Comparison of ENCODE assay signal across 13 cellular contexts in genomic region chr17:60652484-60653247, GRCh38. TPM values are rescaled to one million over a fixed set of nuclear protein-coding genes. Genes with fewer than 3 reads are reported as not detected.
DNase-seq lines count a peak whose midpoint lies in the region; ATAC-seq, FAIRE-seq and TF ChIP-seq lines count a peak whose summit lies in the region.
"Had no signal": no experiment of that assay in that cellular context is flagged by ENCODE, and none has a peak within 500 bp of the region (broad histone marks: within the 10 kb centered on the region; RNA-seq: fewer than 3 reads in every experiment).

No MANE protein-coding gene starts in this region.

- H3K79me2 ChIP-seq in K562 (ENCODE audit: control insufficient read depth, insufficient read depth, low read length), result peaks cover 16% of the 10 kb centered on the region

- no peak overlapping the region for H3K9ac ChIP-seq in K562 (ENCODE audit: insufficient read depth in 1 of 2, low read depth in 2 of 2, low read length in 2 of 2)

- no peak for TF ChIP-seq POLR2A in K562 (conservative IDR thresholded peaks at IDR 0.05)

- no peak for DNase-seq in K562 (ENCODE audit: extremely low read depth in 1 of 4, low spot score in 3 of 4)
- DNase-seq in ascending aorta (ENCODE audit: low spot score in 2 of 2), result no peak
- DNase-seq in Right ventricle myocardium superior, result no peak
- no peak for DNase-seq in frontal cortex (ENCODE audit: low spot score in 2 of 2)
- no peak for DNase-seq in KG1 (lab: John Stamatoyannopoulos, UW)
- DNase-seq: activated CD8-positive, alpha-beta memory T cell treated with anti-CD3 and anti-CD28 coated beads, Interleukin-2, amount 50 U/mL, for 48 hours; dermis blood vessel endothelial cell; immature natural killer cell had no signal

- no peaks in the 10 kb centered on the region for H3K9me1 ChIP-seq in K562 (ENCODE audit: control insufficient read depth, insufficient read depth, low read length)

- TF ChIP-seq CTCF in K562 (IDR thresholded peaks at IDR 0.05 in 2 of 3, conservative IDR thresholded peaks at IDR 0.05 in 1 of 3; ENCODE audit: insufficient read depth in 2 of 3, low read depth in 1 of 3, low read length in 3 of 3) (no peak), ascending aorta (IDR thresholded peaks at IDR 0.05) (no peak)

- H3K4me1 ChIP-seq in K562 (replicated peaks in 1 of 2; ENCODE audit: control insufficient read depth in 2 of 2, insufficient read depth in 2 of 2, low read length in 2 of 2), result no peaks in the 10 kb centered on the region
- no peaks in the 10 kb centered on the region for H3K4me1 ChIP-seq in ascending aorta

- H3K27ac ChIP-seq in K562 (ENCODE audit: extremely low read depth, low read depth, low read length) (no peak overlapping the region), ascending aorta (no peak overlapping the region)
- H3K27ac ChIP-seq: RWPE1 had no signal

- CTCF ChIA-PET in K562 (lab: Yijun Ruan, JAX; ENCODE audit: low intra/inter-chr PET ratio), result interaction anchor here (0.6 kb wide), 1 partner anchor 1167 kb away, joined by 3 read pairs; no protein-coding TSS in a partner anchor

- POLR2A ChIA-PET in K562 (lab: Yijun Ruan, JAX), result interaction anchor here (0.9 kb wide), 1 partner anchor 25 kb away, joined by 3 read pairs; the partner anchor contains the start of gene BCAS3

- H3K27me3 ChIP-seq in K562 (ENCODE audit: control insufficient read depth in 2 of 2, insufficient read depth in 2 of 2, low read length in 2 of 2), result no peaks in the 10 kb centered on the region
- H3K27me3 ChIP-seq in ascending aorta, result no peaks in the 10 kb centered on the region

- ATAC-seq in GM18519 (IDR thresholded peaks at IDR 0.05; ENCODE audit: low FRiP score, unreplicated experiment) (peak; percentile 51), GM21528 (IDR thresholded peaks at IDR 0.05; ENCODE audit: low FRiP score, unreplicated experiment) (peak; percentile 89), HG03342 (IDR thresholded peaks at IDR 0.05; ENCODE audit: unreplicated experiment) (peak; percentile 89), K562 (no peak), Right ventricle myocardium superior (ENCODE audit: poor library complexity) (no peak)
- ATAC-seq: stimulated activated effector memory CD8-positive, alpha-beta T cell treated with anti-CD3 and anti-CD28 coated beads, Interleukin-12 subunit alpha, Interleukin-12 subunit beta, amount 100 ng/mL, for 72 hours had no signal

- no peak overlapping the region for H3K4me2 ChIP-seq in K562 (ENCODE audit: insufficient read depth, low read length)

- in situ Hi-C loops in K562 (cut with MboI), result no loop called here

- intact Hi-C loops in K562 (cut with micrococcal nuclease), result no loop called here
- intact Hi-C loops in ascending aorta (cut with DNase I), result no loop called here
- intact Hi-C loops in Right ventricle myocardium superior (cut with DNase I), result no loop called here

- TF ChIP-seq RAD21 in K562 (CRISPR knock-in tag; conservative IDR thresholded peaks at IDR 0.05 in 1 of 2, IDR thresholded peaks at IDR 0.05 in 1 of 2), result no peak

- TF ChIP-seq EP300 in K562 (IDR thresholded peaks at IDR 0.05; ENCODE audit: low read length), result no peak

- peaks cover 43% of the 10 kb centered on the region for H3K36me3 ChIP-seq in K562 (ENCODE audit: control insufficient read depth, insufficient read depth, low read length)
- H3K36me3 ChIP-seq in ascending aorta, result peaks cover 6 to 38% of the 10 kb centered on the region in 2 donors

- BruUV-seq in K562 (replicated peaks; lab: Mats Ljungman, UMichigan), result no TSS peak

- H3K9me3 ChIP-seq in K562 (replicated peaks; ENCODE audit: control insufficient read depth, insufficient read depth, low read depth, low read length), result no peaks in the 10 kb centered on the region
- H3K9me3 ChIP-seq in ascending aorta, result no peaks in the 10 kb centered on the region

- no peak for FAIRE-seq in K562 (lab: Jason Lieb, UNC)
- no peak for FAIRE-seq in frontal cortex (lab: Jason Lieb, UNC)

- H3K4me3 ChIP-seq in K562, result no peak overlapping the region
- H3K4me3 ChIP-seq in ascending aorta, result no peak overlapping the region

- no peaks in the 10 kb centered on the region for H4K20me1 ChIP-seq in K562 (replicated peaks; ENCODE audit: control insufficient read depth, insufficient read depth, low read length)

- H2AFZ ChIP-seq in K562 (ENCODE audit: low read depth, low read length), result no peak overlapping the region

- 79% methylated on average over 1 of the region's 2 CpGs for WGBS in K562 (ENCODE audit: insufficient coverage, low coverage, missing lambda C conversion rate)

TF ChIP-seq in K562, 482 proteins besides CTCF, POLR2A, EP300 and RAD21 (continues in another document):
- TF ChIP-seq MXD1 (CRISPR knock-in tag; IDR thresholded peaks at IDR 0.05; ENCODE audit: borderline replicate concordance, poor library complexity, severe bottlenecking), result no peak
- peak in 1 of 3 experiments; percentile 50; a peak in 1 of 6 replicates for TF ChIP-seq ZBTB11 (CRISPR knock-in tag; IDR thresholded peaks at IDR 0.05)
- TF ChIP-seq RBM25 (IDR thresholded peaks at IDR 0.05; ENCODE audit: low read depth, low read length, severe bottlenecking), result peak; percentile 34
- no peak for TF ChIP-seq MECOM (CRISPR knock-in tag; IDR thresholded peaks at IDR 0.05)
- no peak for TF ChIP-seq ZBED1 (IDR thresholded peaks at IDR 0.05)

RNA-seq across cellular contexts. Expression of gene BCAS3, which starts 25.0 kb away (rescaled TPM):
- total RNA-seq in K562 (2011; cell fraction: chromatin; rRNA removed; ENCODE audit: low replicate concordance), result 73.8 and 85.5 TPM in 2 replicates
- total RNA-seq in K562 (2011; cell fraction: nucleolus; rRNA removed), result 37.0 and 52.4 TPM in 2 replicates
- 56.4 and 75.6 TPM in 2 replicates for total RNA-seq in K562 (2011; cell fraction: nucleoplasm; rRNA removed)
- total RNA-seq in K562 (2014; rRNA removed) (3.6 and 5.2 TPM in 2 replicates), K562 (2014; rRNA removed; fragmentation: Illumina TruSeq; extraction: Trizol) (5.1 and 5.5 TPM in 2 replicates), K562 (2015; rRNA removed; fragmentation: Illumina TruSeq; extraction: Trizol) (3.5 and 3.6 TPM in 2 replicates), K562 (2021) (3.0 and 5.0 TPM in 2 replicates), ascending aorta (75.9 TPM), Right ventricle myocardium superior (15.6 TPM), frontal cortex (40.8 TPM)
- polyA plus RNA-seq in K562 (2011; rRNA removed) (5.3 and 6.3 TPM in 2 replicates), K562 (2014; fragmentation: Illumina TruSeq; extraction: Trizol) (2.2 and 2.5 TPM in 2 replicates), K562 (2014; fragmentation: Nextera tagmentation; extraction: Ambion mirVana) (1 to 10 TPM; 1.9 to 2.3 TPM), K562 (2014; rRNA removed) (2.2 and 3.0 TPM in 2 replicates)
- 3.3 and 3.4 TPM in 2 replicates for polyA plus RNA-seq in K562 (2011; cell fraction: cytosol; rRNA removed)
- 13.0 and 13.6 TPM in 2 replicates for polyA plus RNA-seq in K562 (2011; cell fraction: nucleus; rRNA removed)
- 2.8 and 12.7 TPM in 2 replicates for polyA plus RNA-seq in K562 (2012)
- 25.2 and 25.5 TPM in 2 replicates for polyA minus RNA-seq in K562 (2011; rRNA and poly(A)+ RNA removed)
- polyA minus RNA-seq in K562 (2011; cell fraction: cytosol; rRNA and poly(A)+ RNA removed), result 3.8 and 8.0 TPM in 2 replicates
- polyA minus RNA-seq in K562 (2011; cell fraction: nucleus; rRNA and poly(A)+ RNA removed), result 27.1 and 38.0 TPM in 2 replicates

RNA-seq across cellular contexts. Expression of gene PPM1D, which starts 52.7 kb away (rescaled TPM):
- 6.7 and 7.6 TPM in 2 replicates for total RNA-seq in K562 (2011; cell fraction: chromatin; rRNA removed; ENCODE audit: low replicate concordance)
- 3.9 and 4.3 TPM in 2 replicates for total RNA-seq in K562 (2011; cell fraction: nucleolus; rRNA removed)
- 4.7 and 5.0 TPM in 2 replicates for total RNA-seq in K562 (2011; cell fraction: nucleoplasm; rRNA removed)
- total RNA-seq in K562 (2014; rRNA removed) (7.4 and 9.0 TPM in 2 replicates), K562 (2014; rRNA removed; fragmentation: Illumina TruSeq; extraction: Trizol) (12.6 and 14.6 TPM in 2 replicates), K562 (2015; rRNA removed; fragmentation: Illumina TruSeq; extraction: Trizol) (11.9 and 13.0 TPM in 2 replicates), K562 (2021) (17.6 and 19.0 TPM in 2 replicates), ascending aorta (6.0 TPM), Right ventricle myocardium superior (7.8 TPM), frontal cortex (13.0 TPM)
- polyA plus RNA-seq in K562 (2011; rRNA removed) (5.7 and 7.0 TPM in 2 replicates), K562 (2014; fragmentation: Illumina TruSeq; extraction: Trizol) (10.6 and 14.0 TPM in 2 replicates), K562 (2014; fragmentation: Nextera tagmentation; extraction: Ambion mirVana) (1 to 10 TPM; 2.1 to 2.7 TPM), K562 (2014; rRNA removed) (6.2 and 7.8 TPM in 2 replicates)
- polyA plus RNA-seq in K562 (2011; cell fraction: cytosol; rRNA removed), result 4.3 and 5.6 TPM in 2 replicates
- 3.7 and 3.9 TPM in 2 replicates for polyA plus RNA-seq in K562 (2011; cell fraction: nucleus; rRNA removed)
- 6.6 and 7.9 TPM in 2 replicates for polyA plus RNA-seq in K562 (2012)
- 14.7 and 16.9 TPM in 2 replicates for polyA minus RNA-seq in K562 (2011; rRNA and poly(A)+ RNA removed)
- polyA minus RNA-seq in K562 (2011; cell fraction: cytosol; rRNA and poly(A)+ RNA removed), result 4.9 and 5.4 TPM in 2 replicates
- 3.5 and 5.7 TPM in 2 replicates for polyA minus RNA-seq in K562 (2011; cell fraction: nucleus; rRNA and poly(A)+ RNA removed)

Comparison
In these comparisons a context has a peak if more than half of its experiments do, and no peak if none do; other contexts are left out.
1. ATAC-seq: peak in GM18519 (single experiment), GM21528 (single experiment) and HG03342 (single experiment); none in K562 (single experiment) and Right ventricle myocardium superior (single experiment).